Comparison of ENCODE assay signal across 1 cellular context in genomic region chr10:5841965-5842364, GRCh38.
TF ChIP-seq lines count a peak whose summit lies in the region.

No MANE protein-coding gene starts in this region.

TF ChIP-seq in K562, 482 proteins besides CTCF, POLR2A, EP300 and RAD21:
- no peak for TF ChIP-seq MLX (CRISPR knock-in tag; conservative IDR thresholded peaks at IDR 0.05)
- peak; percentile 28; the same call in 1 of the 2 replicates for TF ChIP-seq ZNF316 (IDR thresholded peaks at IDR 0.05)
